In genomic region chr2:28906376-28906775, GRCh38 we compare ENCODE assay signal across 27 cellular contexts. TPM values are rescaled to one million over a fixed set of nuclear protein-coding genes. Genes with fewer than 3 reads are reported as not detected.
DNase-seq lines count a peak whose midpoint lies in the region; ATAC-seq and TF ChIP-seq lines count a peak whose summit lies in the region.
"Had no signal": no experiment of that assay in that cellular context is flagged by ENCODE, and none has a peak within 500 bp of the region (broad histone marks: within the 10 kb centered on the region; RNA-seq: fewer than 3 reads in every experiment).

No MANE protein-coding gene starts in this region.

- H3K36me3 ChIP-seq in CD4-positive, CD25-positive, alpha-beta regulatory T cell (ENCODE audit: control insufficient read depth, insufficient read depth, low read length): peaks cover 65% of the 10 kb centered on the region
- H3K36me3 ChIP-seq in hepatocyte (replicated peaks; ENCODE audit: insufficient read depth, low read depth) (no peaks in the 10 kb centered on the region), testis (ENCODE audit: low read depth, missing control alignments) (no peaks in the 10 kb centered on the region)
- H3K36me3 ChIP-seq: colonic mucosa had no signal

- no peaks in the 10 kb centered on the region for H3K27me3 ChIP-seq in CD4-positive, CD25-positive, alpha-beta regulatory T cell (ENCODE audit: control insufficient read depth, insufficient read depth, low read length)
- H3K27me3 ChIP-seq in hepatocyte (no peaks in the 10 kb centered on the region), testis (no peaks in the 10 kb centered on the region)
- H3K27me3 ChIP-seq: adrenal gland, colonic mucosa, esophagus squamous epithelium had no signal

- H3K4me1 ChIP-seq in CD4-positive, CD25-positive, alpha-beta regulatory T cell (ENCODE audit: control insufficient read depth, insufficient read depth, low read length, poor library complexity, severe bottlenecking): no peaks in the 10 kb centered on the region
- H3K4me1 ChIP-seq in hepatocyte (ENCODE audit: insufficient read depth) (peaks cover 3% of the 10 kb centered on the region), testis (no peaks in the 10 kb centered on the region)
- H3K4me1 ChIP-seq: colonic mucosa had no signal

- H3K4me3 ChIP-seq in CD4-positive, CD25-positive, alpha-beta regulatory T cell (ENCODE audit: low read depth, low read length): no peak overlapping the region
- H3K4me3 ChIP-seq in fibroblast of pulmonary artery (replicated peaks; ENCODE audit: low read depth, low read length) (no peak overlapping the region), hepatocyte (no peak overlapping the region), testis (no peak overlapping the region)
- H3K4me3 ChIP-seq: adrenal gland, colonic mucosa, esophagus squamous epithelium, left ventricle myocardium inferior had no signal

- no peak overlapping the region for H3K27ac ChIP-seq in CD4-positive, CD25-positive, alpha-beta regulatory T cell (ENCODE audit: insufficient read depth, low read length, poor library complexity, severe bottlenecking)
- no peak overlapping the region for H3K27ac ChIP-seq in hepatocyte
- H3K27ac ChIP-seq in testis: no peak overlapping the region
- H3K27ac ChIP-seq: adrenal gland, colonic mucosa, esophagus squamous epithelium, left ventricle myocardium inferior, VCaP had no signal

- H3K4me3 Mint-ChIP-seq in CD4-positive, CD25-positive, alpha-beta regulatory T cell: no peak overlapping the region
- H3K4me3 Mint-ChIP-seq: activated CD8-positive, alpha-beta memory T cell treated with anti-CD3 and anti-CD28 coated beads, Interleukin-2, amount 10 ng/mL, durations not matched to agents 7 days and 5 days; stimulated activated naive B cell treated with anti-CD40 and anti-IgM and Interleukin-4, amounts not matched to agents 10 μg/mL and 1 μg/mL and 100 μg/mL, for 72 hours had no signal

- H3K27ac Mint-ChIP-seq in CD4-positive, CD25-positive, alpha-beta regulatory T cell: peak overlapping the region in 2 of 3 donors; percentile 81 to 83
- H3K27ac Mint-ChIP-seq: activated CD8-positive, alpha-beta memory T cell treated with anti-CD3 and anti-CD28 coated beads, Interleukin-2, amount 10 ng/mL, durations not matched to agents 7 days and 5 days; progenitor cell of endocrine pancreas; stimulated activated naive B cell treated with anti-CD40 and anti-IgM and Interleukin-4, amounts not matched to agents 10 μg/mL and 1 μg/mL and 100 μg/mL, for 72 hours had no signal

- H3K79me2 ChIP-seq in hepatocyte: peaks cover 76% of the 10 kb centered on the region

- intact Hi-C loops in testis (cut with DNase I; ENCODE audit: low total_unique reads): no loop called here

- no peaks in the 10 kb centered on the region for H3K27me3 Mint-ChIP-seq in CD4-positive, CD25-positive, alpha-beta regulatory T cell
- H3K27me3 Mint-ChIP-seq: activated CD8-positive, alpha-beta memory T cell treated with anti-CD3 and anti-CD28 coated beads, Interleukin-2, amount 10 ng/mL, durations not matched to agents 7 days and 5 days; progenitor cell of endocrine pancreas; stimulated activated naive B cell treated with anti-CD40 and anti-IgM and Interleukin-4, amounts not matched to agents 10 μg/mL and 1 μg/mL and 100 μg/mL, for 72 hours had no signal

- WGBS in hepatocyte (ENCODE audit: low lambda C conversion rate, missing lambda C conversion rate): 95% methylated on average over 4 of the region's 4 CpGs
- WGBS in testis, 2 donors: 96 to 97% methylated on average over 4 of the region's 4 CpGs

- H3K9me3 Mint-ChIP-seq in CD4-positive, CD25-positive, alpha-beta regulatory T cell: peaks cover 0 to 2% (median 0%) of the 10 kb centered on the region in 7 donors
- H3K9me3 Mint-ChIP-seq: stimulated activated naive B cell treated with anti-CD40 and anti-IgM and Interleukin-4, amounts not matched to agents 10 μg/mL and 1 μg/mL and 100 μg/mL, for 72 hours had no signal

- H2AFZ ChIP-seq in hepatocyte: no peak overlapping the region

- peaks cover 25% of the 10 kb centered on the region for H3K36me3 Mint-ChIP-seq in CD4-positive, CD25-positive, alpha-beta regulatory T cell

- no peak for ATAC-seq in CD4-positive, CD25-positive, alpha-beta regulatory T cell (ENCODE audit: low read depth in 2 of 2)
- ATAC-seq: activated CD8-positive, alpha-beta memory T cell treated with anti-CD3 and anti-CD28 coated beads, Interleukin-2, amount 10 ng/mL, durations not matched to agents 7 days and 5 days; PC-3; Right ventricle myocardium inferior; sciatic nerve; stimulated activated naive B cell treated with anti-CD40 and anti-IgM and Interleukin-4, amounts not matched to agents 10 μg/mL and 1 μg/mL and 100 μg/mL, for 72 hours had no signal

- TF ChIP-seq CTCF in fibroblast of pulmonary artery (IDR thresholded peaks at IDR 0.05; ENCODE audit: low read length, missing control alignments): no peak
- TF ChIP-seq CTCF in hepatocyte (IDR thresholded peaks at IDR 0.05; ENCODE audit: poor library complexity): no peak
- no peak for TF ChIP-seq CTCF in testis (IDR thresholded peaks at IDR 0.05)

- no peaks in the 10 kb centered on the region for H3K9me2 ChIP-seq in hepatocyte (replicated peaks; ENCODE audit: insufficient read depth)

- TF ChIP-seq POLR2A in testis (IDR thresholded peaks at IDR 0.05): no peak

- no peaks in the 10 kb centered on the region for H3K9me3 ChIP-seq in CD4-positive, CD25-positive, alpha-beta regulatory T cell (ENCODE audit: control insufficient read depth in 2 of 2, low read length in 2 of 2)
- H3K9me3 ChIP-seq in hepatocyte (ENCODE audit: low read depth) (no peaks in the 10 kb centered on the region), testis (no peaks in the 10 kb centered on the region)
- H3K9me3 ChIP-seq: adrenal gland, colonic mucosa, esophagus squamous epithelium, left ventricle myocardium inferior had no signal

- peaks cover 19% of the 10 kb centered on the region for H4K20me1 ChIP-seq in hepatocyte (ENCODE audit: insufficient read depth, poor library complexity, severe bottlenecking)

- H3K4me1 Mint-ChIP-seq in CD4-positive, CD25-positive, alpha-beta regulatory T cell: peaks cover 6 to 34% (median 22%) of the 10 kb centered on the region in 4 donors

- no peak overlapping the region for H3K4me2 ChIP-seq in hepatocyte

- DNase-seq in CD4-positive, CD25-positive, alpha-beta regulatory T cell: no peak
- DNase-seq in EL (peak; percentile 36), amniotic epithelial cell (ENCODE audit: low read depth) (peak; percentile 44), fibroblast of pulmonary artery (ENCODE audit: low read depth) (peak; percentile 34), hepatocyte (ENCODE audit: low spot score) (no peak), kidney glomerular epithelial cell (lab: John Stamatoyannopoulos, UW) (no peak), testis (no peak)
- DNase-seq: activated CD4-positive, alpha-beta T cell treated with anti-CD3 and anti-CD28 coated beads for 4 hours; activated CD8-positive, alpha-beta memory T cell treated with anti-CD3 and anti-CD28 coated beads, Interleukin-2, amount 10 ng/mL, durations not matched to agents 7 days and 5 days; adrenal gland; C1 segment of cervical spinal cord; colonic mucosa; DMS79 treated with DMSO at 0.1 percent for 48 hours; esophagus squamous epithelium; left ventricle myocardium inferior; NCI-H1092; NCI-H187; NCI-H2171; NCI-H524; PC-3; stimulated activated CD4-positive, alpha-beta T cell treated with anti-CD3 and anti-CD28 coated beads, Interleukin-4, amount 100 ng/mL, for 4 hours; stimulated activated naive B cell treated with anti-CD40 and anti-IgM and Interleukin-4, amounts not matched to agents 10 μg/mL and 1 μg/mL and 100 μg/mL, for 72 hours; T-helper 9 cell had no signal

RNA-seq across cellular contexts. Expression of gene WDR43, which starts 11.9 kb away (rescaled TPM):
- total RNA-seq in CD4-positive, CD25-positive, alpha-beta regulatory T cell: 70.1 TPM
- 10 to 100 TPM; 27.4 to 44.7 (median 39.3) TPM for polyA plus RNA-seq in CD4-positive, CD25-positive, alpha-beta regulatory T cell
- 41.3 and 43.0 TPM in 2 replicates for total RNA-seq in hepatocyte
- 21.0 and 24.5 TPM in 2 replicates for polyA plus RNA-seq in hepatocyte
- total RNA-seq in testis: 10 to 100 TPM; 52.0 to 58.2 TPM
- polyA plus RNA-seq in testis (ENCODE audit: insufficient read depth, low read depth, low replicate concordance): 52.7 TPM

RNA-seq across cellular contexts. Expression of gene TRMT61B, which starts 36.3 kb away (rescaled TPM):
- total RNA-seq in CD4-positive, CD25-positive, alpha-beta regulatory T cell: 18.0 TPM
- polyA plus RNA-seq in CD4-positive, CD25-positive, alpha-beta regulatory T cell: 10 to 100 TPM; 19.7 to 23.6 (median 22.4) TPM
- total RNA-seq in hepatocyte (11.2 and 15.2 TPM in 2 replicates), testis (10 to 100 TPM; 11.1 to 13.4 TPM)
- polyA plus RNA-seq in hepatocyte (9.8 and 17.0 TPM in 2 replicates), testis (ENCODE audit: insufficient read depth, low read depth, low replicate concordance) (14.6 TPM)

Comparison
In these comparisons a context has a peak if more than half of its experiments do, and no peak if none do; other contexts are left out.
1. DNase-seq: peak in EL (single experiment), amniotic epithelial cell (single experiment) and fibroblast of pulmonary artery (single experiment); none in CD4-positive, CD25-positive, alpha-beta regulatory T cell (0 of 3), hepatocyte (single experiment), kidney glomerular epithelial cell (single experiment) and testis (single experiment).